ENCODE assay signal across 34 cellular contexts in genomic region chr18:6592522-6592921, GRCh38.
"Had no signal": no experiment of that assay in that cellular context is flagged by ENCODE, and none has a peak within 500 bp of the region (broad histone marks: within the 10 kb centered on the region; RNA-seq: fewer than 3 reads in every experiment).

No MANE protein-coding gene starts in this region.

- H3K27me3 ChIP-seq: adrenal gland, body of pancreas, brain microvascular endothelial cell, breast epithelium had no signal

- H3K4me1 ChIP-seq: adrenal gland, body of pancreas, breast epithelium had no signal

- H3K36me3 ChIP-seq: adrenal gland, brain microvascular endothelial cell, breast epithelium had no signal

- FAIRE-seq: astrocyte, TTC549 had no signal

- ATAC-seq: activated CD8-positive, alpha-beta T cell treated with anti-CD3 and anti-CD28 coated beads for 36 hours; activated naive CD4-positive, alpha-beta T cell treated with anti-CD3 and anti-CD28 coated beads, Interleukin-2, amount 50 U/mL, for 72 hours; activated T-cell treated with anti-CD3 and anti-CD28 coated beads, Interleukin-2, amount 50 U/mL, for 4 hours; activated T-cell treated with anti-CD3 and anti-CD28 coated beads, Interleukin-2, amount 50 U/mL, for 72 hours; activated T-helper 17 cell treated with anti-CD3 and anti-CD28 coated beads, Interleukin-2, amount 50 U/mL, for 72 hours; body of pancreas had no signal

- DNase-seq: activated B cell treated with CpG ODN at 0.5 μM for 24 hours; activated CD4-positive, alpha-beta memory T cell treated with anti-CD3 and anti-CD28 coated beads for 36 hours; activated CD4-positive, alpha-beta T cell treated with anti-CD3 and anti-CD28 coated beads for 4 hours; activated CD4-positive, alpha-beta T cell treated with anti-CD3 and anti-CD28 coated beads, Interleukin-2, amount 10 ng/mL, durations not matched to agents 24 days and 14 days; activated CD4-positive, alpha-beta T cell treated with anti-CD3 and anti-CD28 coated beads, Interleukin-2, amount 50 U/mL, for 1 hour; activated CD4-positive, alpha-beta T cell treated with anti-CD3 and anti-CD28 coated beads, Interleukin-2, amount 50 U/mL, for 4 hours; activated CD4-positive, CD25-positive, alpha-beta regulatory T cell treated with anti-CD3 and anti-CD28 coated beads, Interleukin-2, amount 50 U/mL, for 72 hours; activated CD8-positive, alpha-beta memory T cell treated with anti-CD3 and anti-CD28 coated beads, Interleukin-2, amount 50 U/mL, for 4 hours; activated CD8-positive, alpha-beta T cell treated with anti-CD3 and anti-CD28 coated beads for 36 hours; activated effector memory CD4-positive, alpha-beta T cell treated with anti-CD3 and anti-CD28 coated beads, Interleukin-2, amount 50 U/mL, for 16 hours; activated gamma-delta T cell treated with Interleukin-2 at 50 U/mL for 16 hours; activated naive CD4-positive, alpha-beta T cell; activated naive CD4-positive, alpha-beta T cell treated with anti-CD3 and anti-CD28 coated beads for 36 hours; activated naive CD4-positive, alpha-beta T cell treated with anti-CD3 and anti-CD28 coated beads, Interleukin-2, amount 50 U/mL, for 16 hours; activated naive CD8-positive, alpha-beta T cell treated with anti-CD3 and anti-CD28 coated beads for 36 hours; activated T-cell treated with anti-CD3 and anti-CD28 coated beads for 4 hours; activated T-cell treated with anti-CD3 and anti-CD28 coated beads, Interleukin-2, amount 50 U/mL, for 1 hour; activated T-cell treated with anti-CD3 and anti-CD28 coated beads, Interleukin-2, amount 50 U/mL, for 4 hours; activated T-cell treated with anti-CD3 and anti-CD28 coated beads, Interleukin-2, amount 50 U/mL, for 72 hours; adrenal gland; amniotic stem cell; aorta; brain microvascular endothelial cell; central memory CD4-positive, alpha-beta T cell; T-helper 1 cell; T-helper 2 cell; T-helper 9 cell had no signal

- H3K9me3 ChIP-seq: adrenal gland, body of pancreas, breast epithelium had no signal

- H3K4me3 ChIP-seq: adrenal gland, body of pancreas, breast epithelium had no signal

- H3K27ac ChIP-seq: adrenal gland, body of pancreas, brain microvascular endothelial cell, breast epithelium, VCaP had no signal
